Comparison of ENCODE assay signal across 1 cellular context in genomic region chr1:60423181-60423780, GRCh38.
TF ChIP-seq lines count a peak whose summit lies in the region.

No MANE protein-coding gene starts in this region.

TF ChIP-seq in SK-N-SH treated with all-trans-retinoic acid at 6 μM for 48 hours, 23 proteins besides CTCF, POLR2A, EP300 and RAD21 (continued from another document):
- no peak for TF ChIP-seq TSHZ2 (CRISPR knock-in tag; IDR thresholded peaks at IDR 0.05)
